Comparison of ENCODE assay signal across 8 cellular contexts in the genomic region with DNA sequence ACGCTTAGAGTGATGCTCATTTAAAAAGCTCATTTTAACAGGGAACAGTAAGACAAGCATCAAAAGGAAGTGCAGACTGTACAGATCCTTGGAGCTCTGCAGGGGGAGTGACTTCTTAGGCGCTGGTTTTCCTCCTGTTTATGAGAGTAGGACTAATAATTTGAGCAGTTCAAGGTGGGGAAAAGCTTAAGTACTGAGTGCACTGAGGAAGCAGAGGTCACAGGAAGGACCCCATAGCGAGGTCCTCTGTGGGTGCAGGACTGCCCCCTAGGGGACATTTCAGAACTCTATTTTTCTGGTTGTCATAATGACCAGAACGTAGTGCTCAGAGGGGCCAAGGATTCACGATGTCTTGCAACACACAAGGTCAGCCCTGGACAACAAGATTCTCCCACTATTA.
DNase-seq lines count a peak whose midpoint lies in the region; ATAC-seq and TF ChIP-seq lines count a peak whose summit lies in the region.

No MANE protein-coding gene starts in this region.

- H3K4me3 Mint-ChIP-seq in HFFc6 (no peak overlapping the region), progenitor cell of endocrine pancreas (ENCODE audit: low read depth) (no peak overlapping the region)

- peak; percentile 15 for DNase-seq in NCI-H1436 (lab: John Stamatoyannopoulos, UW)
- DNase-seq in NCI-H1436 treated with DMSO at 0.1 percent for 48 hours (lab: John Stamatoyannopoulos, UW), result no peak
- DNase-seq in HFFc6, result no peak
- DNase-seq in SK-MEL-5 (ENCODE audit: low read depth, low spot score), result peak; percentile 71
- peak; percentile 67 for DNase-seq in fibroblast of villous mesenchyme (ENCODE audit: low read depth)
- DNase-seq in progenitor cell of endocrine pancreas (ENCODE audit: low spot score, unreplicated experiment), result peak; percentile 31
- DNase-seq in cerebellum (ENCODE audit: low spot score), result no peak

- no peak overlapping the region for H3K27ac Mint-ChIP-seq in HFFc6
- no peak overlapping the region for H3K27ac Mint-ChIP-seq in progenitor cell of endocrine pancreas

- no peak for ATAC-seq in HG02610 (IDR thresholded peaks at IDR 0.05; ENCODE audit: unreplicated experiment)

- H3K4me1 Mint-ChIP-seq in HFFc6 (ENCODE audit: low read depth) (peaks cover 32% of the 10 kb centered on the region), progenitor cell of endocrine pancreas (ENCODE audit: low read depth) (peaks cover 6% of the 10 kb centered on the region)

- no peak overlapping the region for H3K4me3 ChIP-seq in fibroblast of villous mesenchyme (ENCODE audit: low read depth, low read length)

- in situ Hi-C loops in SK-MEL-5 (cut with HindIII; ENCODE audit: low pct_unique_long_range_greater_than_20kb, low sequenced_read_pairs), result no loop called here

- TF ChIP-seq CTCF in HFFc6 (IDR thresholded peaks at IDR 0.05), result peak; percentile 84
- peak; percentile 72 for TF ChIP-seq CTCF in fibroblast of villous mesenchyme (IDR thresholded peaks at IDR 0.05; ENCODE audit: insufficient read depth, low read depth, low read length)
- TF ChIP-seq CTCF in progenitor cell of endocrine pancreas (IDR thresholded peaks at IDR 0.05; ENCODE audit: unreplicated experiment), result peak; percentile 76

- H3K36me3 Mint-ChIP-seq in HFFc6 (ENCODE audit: low read depth) (no peaks in the 10 kb centered on the region), progenitor cell of endocrine pancreas (ENCODE audit: insufficient read depth) (no peaks in the 10 kb centered on the region)

- H3K27me3 Mint-ChIP-seq in HFFc6 (ENCODE audit: insufficient read depth) (peaks cover 2% of the 10 kb centered on the region; the same call in 1 of the 2 replicates), progenitor cell of endocrine pancreas (no peaks in the 10 kb centered on the region)

- H3K9me3 Mint-ChIP-seq in HFFc6 (no peaks in the 10 kb centered on the region), progenitor cell of endocrine pancreas (ENCODE audit: low read depth) (no peaks in the 10 kb centered on the region)

Comparison
In these comparisons a context has a peak if more than half of its experiments do, and no peak if none do; other contexts are left out.
1. DNase-seq: peak in NCI-H1436 (single experiment), SK-MEL-5 (single experiment), fibroblast of villous mesenchyme (single experiment) and progenitor cell of endocrine pancreas (single experiment); none in NCI-H1436 treated with DMSO at 0.1 percent for 48 hours (single experiment), HFFc6 (single experiment) and cerebellum (single experiment).
2. Peak in every context shown above with its lines, with median percentiles within 50 percentile points of each other: CTCF ChIP-seq.